Comparison of ENCODE assay signal across 9 cellular contexts in genomic region chr2:134718956-134719814, GRCh38. TPM values are rescaled to one million over a fixed set of nuclear protein-coding genes. Genes with fewer than 3 reads are reported as not detected.
A peak's percentile ranks its signal among the peaks of the same experiment; 100 is the strongest.
DNase-seq lines count a peak whose midpoint lies in the region; ATAC-seq and TF ChIP-seq lines count a peak whose summit lies in the region.
"Had no signal": no experiment of that assay in that cellular context is flagged by ENCODE, and none has a peak within 500 bp of the region (broad histone marks: within the 10 kb centered on the region; RNA-seq: fewer than 3 reads in every experiment).

TSS of gene TMEM163 (minus strand) at chr2:134719000.

- H3K4me3 ChIP-seq in WERI-Rb-1 (ENCODE audit: low read depth, low read length): peak within 1 kb of the TSS; percentile 11
- H3K4me3 ChIP-seq in endocrine pancreas (ENCODE audit: control insufficient read depth, insufficient read depth, low read length): peak within 1 kb of the TSS; percentile 76
- peak within 1 kb of the TSS; percentile 26 for H3K4me3 ChIP-seq in naive thymus-derived CD4-positive, alpha-beta T cell (ENCODE audit: low read length)
- peak within 1 kb of the TSS; percentile 29 to 36 for H3K4me3 ChIP-seq in aorta (ENCODE audit: low read length in 2 of 2)

- peaks cover 10% of the 10 kb centered on the region for H3K4me1 ChIP-seq in endocrine pancreas (ENCODE audit: control insufficient read depth, insufficient read depth, low read length)
- no peaks in the 10 kb centered on the region for H3K4me1 ChIP-seq in naive thymus-derived CD4-positive, alpha-beta T cell (ENCODE audit: control insufficient read depth in 2 of 2, insufficient read depth in 2 of 2, low read length in 2 of 2)
- H3K4me1 ChIP-seq in aorta (ENCODE audit: control insufficient read depth in 1 of 2, insufficient read depth in 2 of 2, low read length in 2 of 2): no peaks in the 10 kb centered on the region

- peak within 1 kb of the TSS; percentile 99 for H3K9ac ChIP-seq in endocrine pancreas (ENCODE audit: control insufficient read depth, insufficient read depth, low read length)

- H3K27ac Mint-ChIP-seq in naive thymus-derived CD4-positive, alpha-beta T cell: no peak within 1 kb of the TSS

- DNase-seq in WERI-Rb-1 (peak; percentile 14), aorta (no peak), globus pallidus (ENCODE audit: low spot score) (no peak), SKM-1 (lab: John Stamatoyannopoulos, UW; ENCODE audit: unreplicated experiment) (no peak)
- DNase-seq in naive thymus-derived CD4-positive, alpha-beta T cell: peak in 4 of 9 donors; percentile 16 to 35 (median 20)

- H3K36me3 Mint-ChIP-seq in naive thymus-derived CD4-positive, alpha-beta T cell: peaks cover 0 to 3% (median 0%) of the 10 kb centered on the region in 5 donors

- CTCF ChIA-PET in naive thymus-derived CD4-positive, alpha-beta T cell (lab: Charles Lee): no interaction called here

- H3K9me3 ChIP-seq in WERI-Rb-1 (ENCODE audit: severe bottlenecking) (peaks cover 2% of the 10 kb centered on the region), endocrine pancreas (ENCODE audit: control insufficient read depth, low read length) (no peaks in the 10 kb centered on the region), aorta (ENCODE audit: control insufficient read depth, low read length) (no peaks in the 10 kb centered on the region)
- H3K9me3 ChIP-seq in naive thymus-derived CD4-positive, alpha-beta T cell (ENCODE audit: control insufficient read depth in 2 of 3, low read length in 3 of 3): no peaks in the 10 kb centered on the region

- H3K27me3 ChIP-seq in WERI-Rb-1 (ENCODE audit: insufficient read depth, low read depth, severe bottlenecking): peaks cover 87% of the 10 kb centered on the region
- H3K27me3 ChIP-seq in endocrine pancreas (ENCODE audit: control insufficient read depth, insufficient read depth, low read length): no peaks in the 10 kb centered on the region
- peaks cover 0 to 6% of the 10 kb centered on the region in 2 donors for H3K27me3 ChIP-seq in naive thymus-derived CD4-positive, alpha-beta T cell (ENCODE audit: control insufficient read depth in 2 of 2, insufficient read depth in 2 of 2, low read length in 2 of 2)
- no peaks in the 10 kb centered on the region for H3K27me3 ChIP-seq in aorta (ENCODE audit: control insufficient read depth in 1 of 2, insufficient read depth in 2 of 2, low read length in 1 of 2)

- H3K4me3 Mint-ChIP-seq in naive thymus-derived CD4-positive, alpha-beta T cell: peak within 1 kb of the TSS; percentile 70 to 87 (median 80)

- no peak for TF ChIP-seq CTCF in WERI-Rb-1 (IDR thresholded peaks at IDR 0.05; ENCODE audit: low read depth, low read length)

- H3K4me1 Mint-ChIP-seq in naive thymus-derived CD4-positive, alpha-beta T cell: peaks cover 16 to 29% (median 23%) of the 10 kb centered on the region in 7 donors

- intact Hi-C loops in naive thymus-derived CD4-positive, alpha-beta T cell (cut with micrococcal nuclease): loop anchor here in 1 of 2 donors (5.0 kb wide), 1 partner anchor 47 kb away; no protein-coding TSS in a partner anchor
- intact Hi-C loops in aorta (cut with DNase I): no loop called here

- ATAC-seq in GM18909 (IDR thresholded peaks at IDR 0.05; ENCODE audit: poor library complexity, unreplicated experiment) (peak; percentile 51), HG03103 (IDR thresholded peaks at IDR 0.05; ENCODE audit: low read depth, unreplicated experiment) (peak; percentile 38), aorta (ENCODE audit: low FRiP score) (no peak)
- peak; percentile 63 for ATAC-seq in naive thymus-derived CD4-positive, alpha-beta T cell

- H3K9me3 Mint-ChIP-seq in naive thymus-derived CD4-positive, alpha-beta T cell: peaks cover 0 to 1% (median 0%) of the 10 kb centered on the region in 11 donors

- no peak within 1 kb of the TSS for H3K27ac ChIP-seq in WERI-Rb-1
- no peak within 1 kb of the TSS for H3K27ac ChIP-seq in naive thymus-derived CD4-positive, alpha-beta T cell (ENCODE audit: low read depth, low read length)
- H3K27ac ChIP-seq in aorta (ENCODE audit: low read depth in 1 of 2, low read length in 2 of 2): no peak within 1 kb of the TSS

- POLR2A ChIA-PET in naive thymus-derived CD4-positive, alpha-beta T cell (lab: Charles Lee): no interaction called here

- H3K27me3 Mint-ChIP-seq in naive thymus-derived CD4-positive, alpha-beta T cell: peaks cover 63 to 78% (median 71%) of the 10 kb centered on the region in 5 donors

- 9 to 12% methylated on average over 51 to 77 of the region's 77 CpGs for WGBS in aorta, 2 donors

- no peaks in the 10 kb centered on the region for H3K36me3 ChIP-seq in WERI-Rb-1
- H3K36me3 ChIP-seq in endocrine pancreas (ENCODE audit: control insufficient read depth, insufficient read depth, low read length): no peaks in the 10 kb centered on the region
- H3K36me3 ChIP-seq in naive thymus-derived CD4-positive, alpha-beta T cell (ENCODE audit: control insufficient read depth in 2 of 3, insufficient read depth in 3 of 3, low read length in 3 of 3): no peaks in the 10 kb centered on the region
- H3K36me3 ChIP-seq in aorta (ENCODE audit: control insufficient read depth in 1 of 2, insufficient read depth in 2 of 2, low read length in 1 of 2): no peaks in the 10 kb centered on the region

RNA-seq across cellular contexts. Expression of gene TMEM163, which starts in this region (rescaled TPM):
- under 1 TPM in 3 of 5 experiments, not detected in 2; 0.21 to 0.71 (median 0.39) TPM for total RNA-seq in naive thymus-derived CD4-positive, alpha-beta T cell
- polyA plus RNA-seq in naive thymus-derived CD4-positive, alpha-beta T cell: under 1 TPM; 0.13 to 0.21 TPM
- total RNA-seq in aorta: under 1 TPM; 0.36 to 0.62 TPM
- polyA plus RNA-seq in aorta: under 1 TPM in 1 of 2 donors, not detected in 1; 0.25 TPM
- total RNA-seq: lung microvascular endothelial cell had no signal

Comparison
In these comparisons a context has a peak if more than half of its experiments do, and no peak if none do; other contexts are left out.
1. Peak in ATAC-seq and H3K4me3 ChIP-seq in naive thymus-derived CD4-positive, alpha-beta T cell; RNA of the gene not detected or under 1 TPM.
2. H3K4me3 ChIP-seq: peak in every context shown above with its lines; median percentile 76 in endocrine pancreas; 32 in aorta; 26 in naive thymus-derived CD4-positive, alpha-beta T cell; 11 in WERI-Rb-1.